In the genomic region with DNA sequence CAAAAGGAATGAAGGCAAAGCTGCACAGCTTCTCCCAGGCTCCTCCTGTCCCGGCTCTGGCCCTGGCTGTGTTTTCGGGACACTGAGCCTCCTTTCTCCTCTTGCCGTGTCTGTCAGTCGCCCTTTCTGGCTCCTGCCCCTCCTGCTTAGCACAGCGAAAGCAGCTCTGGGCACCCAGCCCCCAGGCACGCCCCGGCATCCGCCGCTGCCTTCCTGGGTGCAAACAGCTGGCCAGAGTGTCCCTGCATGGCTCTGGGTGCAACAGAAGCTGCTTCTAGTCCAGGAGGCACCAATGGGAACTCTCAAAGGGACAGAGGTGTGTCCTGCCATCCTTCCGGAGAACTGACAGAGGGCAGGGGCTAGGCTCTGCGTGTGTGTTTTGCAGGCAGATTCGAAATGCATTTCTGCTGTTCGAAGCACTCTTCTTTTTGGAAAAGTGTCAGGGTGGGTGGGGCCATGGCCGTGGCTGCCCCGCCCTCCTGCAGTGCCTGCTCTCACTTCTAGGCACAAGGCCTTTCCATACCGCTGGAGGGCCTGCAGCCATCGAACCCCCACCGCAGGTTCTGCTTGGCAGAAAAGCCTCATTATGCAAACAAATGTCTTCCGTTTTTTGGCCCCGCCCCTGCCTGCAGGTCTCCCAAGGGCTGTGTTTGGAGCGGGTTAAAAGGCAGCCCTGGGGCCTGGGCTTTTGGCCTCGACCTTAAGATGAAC, we compare ENCODE assay signal across 10 cellular contexts. TPM values are rescaled to one million over a fixed set of nuclear protein-coding genes. Genes with fewer than 3 reads are reported as not detected.
DNase-seq lines count a peak whose midpoint lies in the region; ATAC-seq, FAIRE-seq and TF ChIP-seq lines count a peak whose summit lies in the region.
"Had no signal": no experiment of that assay in that cellular context is flagged by ENCODE, and none has a peak within 500 bp of the region (broad histone marks: within the 10 kb centered on the region; RNA-seq: fewer than 3 reads in every experiment).

No MANE protein-coding gene starts in this region.

- no peaks in the 10 kb centered on the region for H3K36me3 Mint-ChIP-seq in activated CD4-positive, alpha-beta T cell treated with anti-CD3 and anti-CD28 coated beads, Interleukin-2, amount 10 ng/mL, durations not matched to agents 24 days and 14 days (ENCODE audit: low read depth)

- no peak for FAIRE-seq in D721Med (lab: Jason Lieb, UNC)

- H3K4me1 ChIP-seq in right cardiac atrium (ENCODE audit: control insufficient read depth, insufficient read depth, low read length), result no peaks in the 10 kb centered on the region
- H3K4me1 ChIP-seq in aorta (ENCODE audit: control insufficient read depth in 1 of 2, insufficient read depth in 2 of 2, low read length in 2 of 2), result no peaks in the 10 kb centered on the region

- no peak overlapping the region for H3K4me3 Mint-ChIP-seq in activated CD4-positive, alpha-beta T cell treated with anti-CD3 and anti-CD28 coated beads, Interleukin-2, amount 10 ng/mL, durations not matched to agents 24 days and 14 days

- H3K27ac Mint-ChIP-seq in activated CD4-positive, alpha-beta T cell treated with anti-CD3 and anti-CD28 coated beads, Interleukin-2, amount 10 ng/mL, durations not matched to agents 24 days and 14 days, result no peak overlapping the region

- no peaks in the 10 kb centered on the region for H3K27me3 ChIP-seq in right cardiac atrium (ENCODE audit: control insufficient read depth, insufficient read depth)
- no peaks in the 10 kb centered on the region for H3K27me3 ChIP-seq in aorta (ENCODE audit: control insufficient read depth in 1 of 2, insufficient read depth in 2 of 2, low read length in 1 of 2)

- no peaks in the 10 kb centered on the region for H3K9me3 ChIP-seq in right cardiac atrium (ENCODE audit: control insufficient read depth, low read length)
- H3K9me3 ChIP-seq in aorta (ENCODE audit: control insufficient read depth, low read length), result no peaks in the 10 kb centered on the region

- H3K4me1 Mint-ChIP-seq in activated CD4-positive, alpha-beta T cell treated with anti-CD3 and anti-CD28 coated beads, Interleukin-2, amount 10 ng/mL, durations not matched to agents 24 days and 14 days, result peaks cover 7% of the 10 kb centered on the region

- no peak overlapping the region for H3K4me3 ChIP-seq in right cardiac atrium (ENCODE audit: low read length)
- H3K4me3 ChIP-seq in aorta (ENCODE audit: low read length in 2 of 2), result no peak overlapping the region

- WGBS in right cardiac atrium, result 54% methylated on average over 22 of the region's 22 CpGs
- 67 to 68% methylated on average over 22 of the region's 22 CpGs for WGBS in aorta, 2 donors

- peak; percentile 74 for ATAC-seq in HG03103 (IDR thresholded peaks at IDR 0.05; ENCODE audit: low read depth, unreplicated experiment)
- peak; percentile 7 to 8 for ATAC-seq in right cardiac atrium
- no peak for ATAC-seq in aorta (ENCODE audit: low FRiP score)
- no peak for ATAC-seq in GM18858 (IDR thresholded peaks at IDR 0.05; ENCODE audit: unreplicated experiment)

- peak; percentile 84 for DNase-seq in activated CD4-positive, alpha-beta T cell treated with anti-CD3 and anti-CD28 coated beads, Interleukin-2, amount 10 ng/mL, durations not matched to agents 24 days and 14 days
- no peak for DNase-seq in activated CD4-positive, alpha-beta T cell treated with anti-CD3 and anti-CD28 coated beads for 1 hour
- DNase-seq in SIG-M5 treated with dmso at 0.1 percent for 504 hours (lab: John Stamatoyannopoulos, UW; ENCODE audit: unreplicated experiment) (peak; percentile 90), right cardiac atrium (peak in 2 of 3 donors; percentile 55 to 75), aorta (peak; percentile 69 to 74), D721Med (ENCODE audit: insufficient read length, low spot score) (no peak)

- H3K9me3 Mint-ChIP-seq in activated CD4-positive, alpha-beta T cell treated with anti-CD3 and anti-CD28 coated beads, Interleukin-2, amount 10 ng/mL, durations not matched to agents 24 days and 14 days, result no peaks in the 10 kb centered on the region

- intact Hi-C loops in activated CD4-positive, alpha-beta T cell treated with anti-CD3 and anti-CD28 coated beads, Interleukin-2, amount 10 ng/mL, durations not matched to agents 24 days and 14 days (cut with micrococcal nuclease), result no loop called here
- intact Hi-C loops in right cardiac atrium (cut with DNase I) (no loop called here), aorta (cut with DNase I) (no loop called here)

- no peak for TF ChIP-seq CTCF in D721Med (IDR thresholded peaks at IDR 0.05; ENCODE audit: insufficient read depth, missing control alignments)

- no peak overlapping the region for H3K27ac ChIP-seq in right cardiac atrium (ENCODE audit: low read length)
- H3K27ac ChIP-seq in aorta (ENCODE audit: low read depth in 1 of 2, low read length in 2 of 2), result no peak overlapping the region

- H3K27me3 Mint-ChIP-seq in activated CD4-positive, alpha-beta T cell treated with anti-CD3 and anti-CD28 coated beads, Interleukin-2, amount 10 ng/mL, durations not matched to agents 24 days and 14 days, result no peaks in the 10 kb centered on the region

- H3K36me3 ChIP-seq in aorta (ENCODE audit: control insufficient read depth in 1 of 2, insufficient read depth in 2 of 2, low read length in 1 of 2), result no peaks in the 10 kb centered on the region

RNA-seq across cellular contexts. Expression of a gene that starts 15.5 kb away (rescaled TPM):
- 0.47 TPM in 1 of 2 replicates, not detected in the other for total RNA-seq in activated CD4-positive, alpha-beta T cell treated with anti-CD3 and anti-CD28 coated beads, Interleukin-2, amount 10 ng/mL, durations not matched to agents 24 days and 14 days
- 1 to 10 TPM; 4.3 to 6.9 (median 5.6) TPM for total RNA-seq in right cardiac atrium
- polyA plus RNA-seq in right cardiac atrium, result 13.0 TPM
- total RNA-seq in aorta, result 1 to 10 TPM; 1.5 to 6.5 TPM
- under 1 TPM; 0.13 to 0.77 TPM for polyA plus RNA-seq in aorta
- total RNA-seq: activated CD8-positive, alpha-beta memory T cell treated with anti-CD3 and anti-CD28 coated beads for 36 hours; mononuclear cell had no signal

RNA-seq across cellular contexts. Expression of a gene that starts 27.7 kb away (rescaled TPM):
- total RNA-seq in activated CD4-positive, alpha-beta T cell treated with anti-CD3 and anti-CD28 coated beads, Interleukin-2, amount 10 ng/mL, durations not matched to agents 24 days and 14 days, result 49.1 and 54.6 TPM in 2 replicates
- 10 to 100 TPM; 21.0 to 29.6 (median 24.2) TPM for total RNA-seq in right cardiac atrium
- polyA plus RNA-seq in right cardiac atrium, result 26.6 TPM
- total RNA-seq in aorta, result 10 to 100 TPM; 31.7 to 42.6 TPM
- polyA plus RNA-seq in aorta, result 10 to 100 TPM; 18.5 to 58.8 TPM

RNA-seq across cellular contexts. Expression of a gene that starts 29.3 kb away (rescaled TPM):
- total RNA-seq in activated CD4-positive, alpha-beta T cell treated with anti-CD3 and anti-CD28 coated beads, Interleukin-2, amount 10 ng/mL, durations not matched to agents 24 days and 14 days, result 5.8 and 6.2 TPM in 2 replicates
- total RNA-seq in right cardiac atrium, result 1 to 10 TPM; 7.8 to 9.9 (median 8.2) TPM
- 5.2 TPM for polyA plus RNA-seq in right cardiac atrium
- 10 to 100 TPM in 1 of 2 donors, 1 to 10 TPM in 1; 4.9 to 10.7 TPM for total RNA-seq in aorta
- polyA plus RNA-seq in aorta, result 1 to 10 TPM; 4.5 TPM

RNA-seq across cellular contexts. Expression of a gene that starts 36.1 kb away (rescaled TPM):
- 19.4 and 19.6 TPM in 2 replicates for total RNA-seq in activated CD4-positive, alpha-beta T cell treated with anti-CD3 and anti-CD28 coated beads, Interleukin-2, amount 10 ng/mL, durations not matched to agents 24 days and 14 days
- total RNA-seq in right cardiac atrium (10 to 100 TPM in 1 of 4 donors, 1 to 10 TPM in 3; 8.3 to 10.9 (median 8.6) TPM), aorta (1 to 10 TPM; 7.5 to 7.6 TPM)
- polyA plus RNA-seq in right cardiac atrium (12.1 TPM), aorta (1 to 10 TPM; 4.0 to 7.8 TPM)

Comparison
In these comparisons a context has a peak if more than half of its experiments do, and no peak if none do; other contexts are left out.
1. DNase-seq: peak in activated CD4-positive, alpha-beta T cell treated with anti-CD3 and anti-CD28 coated beads, Interleukin-2, amount 10 ng/mL, durations not matched to agents 24 days and 14 days (single experiment), SIG-M5 treated with dmso at 0.1 percent for 504 hours (single experiment), right cardiac atrium (2 of 3) and aorta (2 of 2); none in activated CD4-positive, alpha-beta T cell treated with anti-CD3 and anti-CD28 coated beads for 1 hour (single experiment) and D721Med (single experiment).
2. ATAC-seq: peak in HG03103 (single experiment) and right cardiac atrium (2 of 2); none in aorta (single experiment) and GM18858 (single experiment).